In genomic region chr5:17118631-17119030, GRCh38 we compare ENCODE assay signal across 8 cellular contexts.
DNase-seq lines count a peak whose midpoint lies in the region; ATAC-seq and TF ChIP-seq lines count a peak whose summit lies in the region.

No MANE protein-coding gene starts in this region.

- DNase-seq in Right ventricle myocardium inferior (ENCODE audit: missing footprints): peak; percentile 81
- DNase-seq in left ventricle myocardium inferior: no peak
- DNase-seq in IMR-90: peak; percentile 99
- DNase-seq in ascending aorta (ENCODE audit: low spot score in 2 of 2): peak; percentile 38 to 80
- peak; percentile 78 for DNase-seq in kidney epithelial cell (ENCODE audit: low read depth)
- DNase-seq in stromal cell of bone marrow (ENCODE audit: low read depth): peak; percentile 85
- DNase-seq in activated gamma-delta T cell (lab: John Stamatoyannopoulos, UW): no peak

- no TSS peak for BruUV-seq in IMR-90 (replicated peaks; lab: Mats Ljungman, UMichigan)

- H3K9me3 ChIP-seq in left ventricle myocardium inferior (replicated peaks) (no peaks in the 10 kb centered on the region), IMR-90 (ENCODE audit: control insufficient read depth, insufficient read depth, low read length) (no peaks in the 10 kb centered on the region), ascending aorta (no peaks in the 10 kb centered on the region)

- peak overlapping the region; percentile 20 for H3K4me2 ChIP-seq in IMR-90 (ENCODE audit: low read depth, low read length)

- H4K20me1 ChIP-seq in IMR-90 (ENCODE audit: insufficient read depth, low read length): no peaks in the 10 kb centered on the region

- H3K27me3 ChIP-seq in left ventricle myocardium inferior (ENCODE audit: low read depth) (no peaks in the 10 kb centered on the region), IMR-90 (ENCODE audit: control insufficient read depth, insufficient read depth, low read length) (no peaks in the 10 kb centered on the region), ascending aorta (no peaks in the 10 kb centered on the region), kidney epithelial cell (ENCODE audit: control insufficient read depth, insufficient read depth, low read length) (no peaks in the 10 kb centered on the region)

- H3K4me1 ChIP-seq in left ventricle myocardium inferior: peaks cover 9% of the 10 kb centered on the region
- H3K4me1 ChIP-seq in IMR-90 (ENCODE audit: control insufficient read depth, insufficient read depth, low read length): peaks cover 10% of the 10 kb centered on the region
- peaks cover 3 to 6% of the 10 kb centered on the region in 2 donors for H3K4me1 ChIP-seq in ascending aorta

- peak overlapping the region; percentile 75 for H3K4ac ChIP-seq in IMR-90 (ENCODE audit: low read depth, low read length)

- WGBS in IMR-90 (ENCODE audit: extremely low coverage in 2 of 2, insufficient read length in 1 of 2), 2 experiments: 0% methylated on average over 5 of the region's 9 CpGs; no CpG with 5 or more reads in 1 of the 2 experiments

- peak overlapping the region; percentile 64 for H3K56ac ChIP-seq in IMR-90 (ENCODE audit: extremely low read depth, insufficient read depth, low read length)

- H3K14ac ChIP-seq in IMR-90 (replicated peaks; ENCODE audit: low read depth, low read length): peak overlapping the region; percentile 49

- H2BK5ac ChIP-seq in IMR-90 (ENCODE audit: low read depth, low read length, poor library complexity, severe bottlenecking): peak overlapping the region; percentile 96

- H3K36me3 ChIP-seq in left ventricle myocardium inferior (no peaks in the 10 kb centered on the region), IMR-90 (ENCODE audit: control insufficient read depth, insufficient read depth, low read length) (no peaks in the 10 kb centered on the region), ascending aorta (no peaks in the 10 kb centered on the region), kidney epithelial cell (ENCODE audit: control insufficient read depth, insufficient read depth, low read length) (no peaks in the 10 kb centered on the region)

- H2BK20ac ChIP-seq in IMR-90 (ENCODE audit: low read depth, low read length): peak overlapping the region; percentile 93

- in situ Hi-C loops in IMR-90 (cut with MboI; ENCODE audit: low sequenced_read_pairs): no loop called here

- TF ChIP-seq CTCF in left ventricle myocardium inferior (IDR thresholded peaks at IDR 0.05; ENCODE audit: borderline replicate concordance) (no peak), IMR-90 (conservative IDR thresholded peaks at IDR 0.05; ENCODE audit: low read depth, low read length) (no peak), ascending aorta (IDR thresholded peaks at IDR 0.05) (no peak), kidney epithelial cell (IDR thresholded peaks at IDR 0.05; ENCODE audit: insufficient read depth, low read length, poor library complexity, severe bottlenecking) (no peak)

- H4K91ac ChIP-seq in IMR-90 (ENCODE audit: insufficient read depth, low read depth, low read length): peak overlapping the region; percentile 85

- peak overlapping the region; percentile 22 for H3K9ac ChIP-seq in IMR-90 (ENCODE audit: low read depth, low read length)

- peak overlapping the region; percentile 94 for H2BK120ac ChIP-seq in IMR-90 (ENCODE audit: low read depth, low read length)

- H3K27ac ChIP-seq in left ventricle myocardium inferior (replicated peaks): no peak overlapping the region
- H3K27ac ChIP-seq in IMR-90 (ENCODE audit: insufficient read depth, low read length): peak overlapping the region; percentile 47
- H3K27ac ChIP-seq in ascending aorta: no peak overlapping the region

- dilution Hi-C loops in IMR-90 (cut with HindIII; ENCODE audit: low sequenced_read_pairs, unreplicated experiment): no loop called here

- H3K9me1 ChIP-seq in IMR-90 (ENCODE audit: insufficient read depth, low read length): peaks cover 25% of the 10 kb centered on the region

- H4K8ac ChIP-seq in IMR-90 (ENCODE audit: low read depth in 2 of 2, low read length in 2 of 2): peak overlapping the region; percentile 3 to 74; a peak in 3 of 4 replicates

- H3K4me3 ChIP-seq in left ventricle myocardium inferior: no peak overlapping the region
- H3K4me3 ChIP-seq in IMR-90 (ENCODE audit: insufficient read depth, low read depth, low read length): no peak overlapping the region
- no peak overlapping the region for H3K4me3 ChIP-seq in ascending aorta
- no peak overlapping the region for H3K4me3 ChIP-seq in kidney epithelial cell (ENCODE audit: low read depth, low read length)

- peak overlapping the region; percentile 31 for H4K5ac ChIP-seq in IMR-90 (ENCODE audit: low read depth, low read length)

- peak; percentile 87 for ATAC-seq in Right ventricle myocardium inferior
- ATAC-seq in IMR-90 (ENCODE audit: low read depth): peak; percentile 90
- no peak for ATAC-seq in HG02870 (IDR thresholded peaks at IDR 0.05; ENCODE audit: unreplicated experiment)

- 0 out of 2 replicates have a peak overlapping the region, but pooled peaks have one; percentile 51 for H2AK5ac ChIP-seq in IMR-90 (ENCODE audit: low read depth, low read length)

- H2BK15ac ChIP-seq in IMR-90 (ENCODE audit: low read depth, low read length): peak overlapping the region; percentile 71; the same call in 2 of the 3 replicates

- POLR2A ChIA-PET in IMR-90 (lab: Charles Lee; ENCODE audit: unreplicated experiment): interaction anchor here (0.5 to 1.0 kb wide), 2 partner anchors 9 to 51 kb away, joined by 4 read pairs; no protein-coding TSS in a partner anchor

- intact Hi-C loops in Right ventricle myocardium inferior (cut with DNase I): no loop called here
- intact Hi-C loops in left ventricle myocardium inferior (cut with micrococcal nuclease): no loop called here
- intact Hi-C loops in IMR-90 (cut with micrococcal nuclease): loop anchor here (5.0 kb wide), 1 partner anchor 96 kb away; no protein-coding TSS in a partner anchor
- intact Hi-C loops in ascending aorta (cut with DNase I): no loop called here

- peak; percentile 90; the same call in 1 of the 2 replicates for TF ChIP-seq POLR2A in IMR-90 (IDR thresholded peaks at IDR 0.05; ENCODE audit: low read depth, low read length)

- H3K18ac ChIP-seq in IMR-90 (ENCODE audit: low read depth, low read length): peak overlapping the region; percentile 58

- no peak for TF ChIP-seq RAD21 in IMR-90 (IDR thresholded peaks at IDR 0.05; ENCODE audit: low read length)

- H3K23ac ChIP-seq in IMR-90 (ENCODE audit: low read depth, low read length): peak overlapping the region; percentile 69; the same call in 1 of the 2 replicates

- peak overlapping the region; percentile 5 for H2AFZ ChIP-seq in IMR-90 (replicated peaks; ENCODE audit: low read length, poor library complexity)

- peaks cover 15 to 30% of the 10 kb centered on the region in 2 experiments for H3K79me1 ChIP-seq in IMR-90 (ENCODE audit: low read depth in 1 of 2, low read length in 2 of 2)

- CTCF ChIA-PET in IMR-90 (lab: Yijun Ruan, JAX): no interaction called here

- H2AK9ac ChIP-seq in IMR-90 (replicated peaks; ENCODE audit: low read depth, low read length, poor library complexity): peak overlapping the region; percentile 2

TF ChIP-seq in IMR-90, 13 proteins besides CTCF, POLR2A, EP300 and RAD21:
- TF ChIP-seq MAFK (IDR thresholded peaks at IDR 0.05; ENCODE audit: low read depth, low read length) (peak; percentile 44; the same call in 1 of the 2 replicates), FOS (IDR thresholded peaks at IDR 0.05; ENCODE audit: low read depth, low read length) (peak; percentile 99), RCOR1 (IDR thresholded peaks at IDR 0.05; ENCODE audit: insufficient replicate concordance, low read length) (no peak), NFE2L2 (IDR thresholded peaks at IDR 0.05; ENCODE audit: low read depth, low read length) (peak; percentile 66), BHLHE40 (IDR thresholded peaks at IDR 0.05; ENCODE audit: low read depth, low read length) (no peak; the same call in 1 of the 2 replicates), CEBPB (IDR thresholded peaks at IDR 0.05; ENCODE audit: low read depth, low read length) (peak; percentile 41; the same call in 1 of the 2 replicates), USF2 (IDR thresholded peaks at IDR 0.05; ENCODE audit: low read depth, low read length) (0 out of 2 replicates have a peak, but pooled peaks have one; percentile 12), MXI1 (IDR thresholded peaks at IDR 0.05; ENCODE audit: borderline replicate concordance, low read depth, low read length) (0 out of 2 replicates have a peak, but pooled peaks have one; percentile 17), MAZ (IDR thresholded peaks at IDR 0.05; ENCODE audit: borderline replicate concordance, low read depth, low read length) (0 out of 2 replicates have a peak, but pooled peaks have one; percentile 12), SMC3 (IDR thresholded peaks at IDR 0.05; ENCODE audit: low read depth, low read length) (no peak), ELK1 (IDR thresholded peaks at IDR 0.05; ENCODE audit: borderline replicate concordance, low read depth, low read length) (no peak)

Comparison
In these comparisons a context has a peak if more than half of its experiments do, and no peak if none do; other contexts are left out.
1. DNase-seq: peak in Right ventricle myocardium inferior (single experiment), IMR-90 (single experiment), ascending aorta (2 of 2), kidney epithelial cell (single experiment) and stromal cell of bone marrow (single experiment); none in left ventricle myocardium inferior (single experiment) and activated gamma-delta T cell (single experiment).